In the genomic region with DNA sequence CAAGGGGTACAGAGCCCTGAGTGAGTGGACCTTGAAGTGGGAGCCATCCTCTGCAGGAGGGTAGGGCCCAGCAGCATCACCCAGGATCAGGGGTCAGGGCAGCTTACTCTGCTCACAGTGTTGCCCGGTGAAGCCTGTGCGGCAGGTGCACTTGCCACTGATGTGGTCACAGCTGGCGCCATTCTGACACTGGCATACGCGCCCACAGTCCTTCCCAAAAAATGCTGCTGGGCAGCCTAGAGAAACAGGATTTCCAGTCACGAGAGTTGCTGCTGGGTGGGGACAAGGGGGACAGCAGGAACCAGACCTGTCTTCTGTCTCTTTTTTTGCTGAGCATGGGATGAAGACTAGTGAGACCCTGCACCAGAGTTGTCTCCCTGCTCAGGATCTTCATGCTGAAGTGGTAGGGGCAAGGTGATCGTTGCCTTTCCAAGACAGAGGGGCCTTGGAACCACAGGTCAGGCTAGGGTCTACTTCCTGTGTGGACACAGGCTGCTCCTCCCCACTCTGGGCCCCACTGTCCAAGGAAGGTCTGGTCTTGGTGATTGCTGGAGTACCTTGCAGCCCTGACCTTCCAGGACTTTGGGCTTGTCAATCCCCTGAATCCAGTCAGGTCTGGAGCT, we compare ENCODE assay signal across 2 cellular contexts.
TF ChIP-seq lines count a peak whose summit lies in the region.

No MANE protein-coding gene starts in this region.

TF ChIP-seq in A549, 52 proteins besides CTCF, POLR2A, EP300 and RAD21:
- no peak for TF ChIP-seq ZFP36 (IDR thresholded peaks at IDR 0.05; ENCODE audit: borderline replicate concordance, partially characterized antibody)
- no peak for TF ChIP-seq BHLHE40 (IDR thresholded peaks at IDR 0.05; ENCODE audit: low read depth, low read length)
- no peak for TF ChIP-seq RFX5 (IDR thresholded peaks at IDR 0.05)
- TF ChIP-seq, protein P1, sequence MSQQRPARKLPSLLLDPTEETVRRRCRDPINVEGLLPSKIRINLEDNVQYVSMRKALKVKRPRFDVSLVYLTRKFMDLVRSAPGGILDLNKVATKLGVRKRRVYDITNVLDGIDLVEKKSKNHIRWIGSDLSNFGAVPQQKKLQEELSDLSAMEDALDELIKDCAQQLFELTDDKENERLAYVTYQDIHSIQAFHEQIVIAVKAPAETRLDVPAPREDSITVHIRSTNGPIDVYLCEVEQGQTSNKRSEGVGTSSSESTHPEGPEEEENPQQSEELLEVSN (IDR thresholded peaks at IDR 0.05; ENCODE audit: borderline replicate concordance, low read depth): no peak

TF ChIP-seq in HepG2, 621 proteins besides CTCF, POLR2A, EP300 and RAD21:
- TF ChIP-seq, protein P2, sequence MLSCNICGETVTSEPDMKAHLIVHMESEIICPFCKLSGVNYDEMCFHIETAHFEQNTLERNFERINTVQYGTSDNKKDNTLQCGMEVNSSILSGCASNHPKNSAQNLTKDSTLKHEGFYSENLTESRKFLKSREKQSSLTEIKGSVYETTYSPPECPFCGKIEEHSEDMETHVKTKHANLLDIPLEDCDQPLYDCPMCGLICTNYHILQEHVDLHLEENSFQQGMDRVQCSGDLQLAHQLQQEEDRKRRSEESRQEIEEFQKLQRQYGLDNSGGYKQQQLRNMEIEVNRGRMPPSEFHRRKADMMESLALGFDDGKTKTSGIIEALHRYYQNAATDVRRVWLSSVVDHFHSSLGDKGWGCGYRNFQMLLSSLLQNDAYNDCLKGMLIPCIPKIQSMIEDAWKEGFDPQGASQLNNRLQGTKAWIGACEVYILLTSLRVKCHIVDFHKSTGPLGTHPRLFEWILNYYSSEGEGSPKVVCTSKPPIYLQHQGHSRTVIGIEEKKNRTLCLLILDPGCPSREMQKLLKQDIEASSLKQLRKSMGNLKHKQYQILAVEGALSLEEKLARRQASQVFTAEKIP (CRISPR knock-in tag; IDR thresholded peaks at IDR 0.05; ENCODE audit: borderline replicate concordance): no peak
- 0 out of 2 replicates have a peak, but pooled peaks have one; percentile 22 for TF ChIP-seq ZNF160 (CRISPR knock-in tag; IDR thresholded peaks at IDR 0.05)
- TF ChIP-seq TBX2 (CRISPR knock-in tag; IDR thresholded peaks at IDR 0.05; ENCODE audit: borderline replicate concordance): 0 out of 2 replicates have a peak, but pooled peaks have one; percentile 7
- no peak for TF ChIP-seq NFATC3 (CRISPR knock-in tag; IDR thresholded peaks at IDR 0.05)
- TF ChIP-seq ZBTB3 (CRISPR knock-in tag; IDR thresholded peaks at IDR 0.05; ENCODE audit: borderline replicate concordance, low read depth): no peak
